In genomic region chr2:182481676-182482075, GRCh38 we compare ENCODE assay signal across 24 cellular contexts. TPM values are rescaled to one million over a fixed set of nuclear protein-coding genes. Genes with fewer than 3 reads are reported as not detected.
DNase-seq lines count a peak whose midpoint lies in the region; ATAC-seq, FAIRE-seq and TF ChIP-seq lines count a peak whose summit lies in the region.
"Had no signal": no experiment of that assay in that cellular context is flagged by ENCODE, and none has a peak within 500 bp of the region (broad histone marks: within the 10 kb centered on the region; RNA-seq: fewer than 3 reads in every experiment).

No MANE protein-coding gene starts in this region.

- TF ChIP-seq CTCF in D721Med (IDR thresholded peaks at IDR 0.05; ENCODE audit: insufficient read depth, missing control alignments) (no peak), WERI-Rb-1 (IDR thresholded peaks at IDR 0.05; ENCODE audit: low read depth, low read length) (no peak), osteocyte (IDR thresholded peaks at IDR 0.05) (no peak), lower leg skin (IDR thresholded peaks at IDR 0.05) (no peak)

- ATAC-seq in GM19467 (IDR thresholded peaks at IDR 0.05; ENCODE audit: unreplicated experiment) = no peak
- ATAC-seq: A549 had no signal

- peak overlapping the region; percentile 42 for H3K27ac Mint-ChIP-seq in osteocyte (ENCODE audit: unreplicated experiment)
- H3K27ac Mint-ChIP-seq: CD14-positive monocyte; CD4-positive, alpha-beta T cell; CD8-positive, alpha-beta memory T cell had no signal

- no peaks in the 10 kb centered on the region for H3K27me3 Mint-ChIP-seq in osteocyte (ENCODE audit: unreplicated experiment)
- H3K27me3 Mint-ChIP-seq: CD4-positive, alpha-beta T cell; CD8-positive, alpha-beta memory T cell had no signal

- no peaks in the 10 kb centered on the region for H3K9me3 Mint-ChIP-seq in osteocyte (ENCODE audit: unreplicated experiment)
- H3K9me3 Mint-ChIP-seq: CD14-positive monocyte; CD4-positive, alpha-beta T cell had no signal

- POLR2A ChIA-PET in HEK293T (lab: Yijun Ruan, JAX) = no interaction called here

- CTCF ChIA-PET in HEK293T (lab: Yijun Ruan, JAX) = no interaction called here

- H3K27ac ChIP-seq in WERI-Rb-1 = no peak overlapping the region
- H3K27ac ChIP-seq: A549; BLaER1 treated with 17β-estradiol and CSF1 and Interleukin-3, amounts not matched to agents 10 nM and 100 nM had no signal

- TF ChIP-seq POLR2A in lower leg skin (IDR thresholded peaks at IDR 0.05) = no peak

- H3K9me3 ChIP-seq in WERI-Rb-1 (ENCODE audit: severe bottlenecking) = no peaks in the 10 kb centered on the region
- H3K9me3 ChIP-seq: A549; BE2C; BLaER1 treated with 17β-estradiol and CSF1 and Interleukin-3, amounts not matched to agents 10 nM and 100 nM; HAP-1 had no signal

- H3K4me3 ChIP-seq in WERI-Rb-1 (ENCODE audit: low read depth, low read length) = no peak overlapping the region
- no peak overlapping the region for H3K4me3 ChIP-seq in lower leg skin (ENCODE audit: low read depth, poor library complexity, severe bottlenecking)
- H3K4me3 ChIP-seq: A549; BLaER1 treated with 17β-estradiol and CSF1 and Interleukin-3, amounts not matched to agents 10 nM and 100 nM; HAP-1 had no signal

- no peaks in the 10 kb centered on the region for H3K36me3 ChIP-seq in WERI-Rb-1
- H3K36me3 ChIP-seq: BE2C; BLaER1 treated with 17β-estradiol and CSF1 and Interleukin-3, amounts not matched to agents 10 nM and 100 nM; HAP-1 had no signal

- no peak overlapping the region for H3K4me3 Mint-ChIP-seq in osteocyte (ENCODE audit: unreplicated experiment)
- H3K4me3 Mint-ChIP-seq: CD14-positive monocyte; CD4-positive, alpha-beta T cell; CD8-positive, alpha-beta memory T cell had no signal

- DNase-seq in D721Med (ENCODE audit: insufficient read length, low spot score) (no peak), NCI-H82 (lab: John Stamatoyannopoulos, UW) (peak; percentile 93), WERI-Rb-1 (peak; percentile 50), osteocyte (ENCODE audit: extremely low spot score, unreplicated experiment) (no peak), HEK293T (ENCODE audit: extremely low spot score) (no peak), lower leg skin (ENCODE audit: low spot score in 2 of 2) (no peak)
- DNase-seq: 8988T; ACHN; AML-193; BE2C; CD4-positive, alpha-beta T cell; CD8-positive, alpha-beta memory T cell; DMS53; DMS79 treated with DMSO at 0.1 percent for 48 hours; GOT3 had no signal

- no peaks in the 10 kb centered on the region for H3K27me3 ChIP-seq in WERI-Rb-1 (ENCODE audit: insufficient read depth, low read depth, severe bottlenecking)
- H3K27me3 ChIP-seq: BE2C; BLaER1 treated with 17β-estradiol and CSF1 and Interleukin-3, amounts not matched to agents 10 nM and 100 nM had no signal

- FAIRE-seq in D721Med (lab: Jason Lieb, UNC) = peak; percentile 41
- FAIRE-seq: A549, G401.6, GM19239, H54 had no signal

- peaks cover 32% of the 10 kb centered on the region for H3K4me1 Mint-ChIP-seq in osteocyte (ENCODE audit: unreplicated experiment)
- H3K4me1 Mint-ChIP-seq: CD14-positive monocyte; CD8-positive, alpha-beta memory T cell had no signal

- WGBS in lower leg skin, 2 donors = 88 to 89% methylated on average over 2 of the region's 2 CpGs

- H3K36me3 Mint-ChIP-seq in osteocyte (ENCODE audit: unreplicated experiment) = peaks cover 1% of the 10 kb centered on the region
- H3K36me3 Mint-ChIP-seq: CD14-positive monocyte; CD8-positive, alpha-beta memory T cell had no signal

- intact Hi-C loops in lower leg skin (cut with DNase I; ENCODE audit: low total_unique reads) = no loop called here

TF ChIP-seq in HEK293T, 16 proteins besides CTCF, POLR2A, EP300 and RAD21:
- TF ChIP-seq HDGF (IDR thresholded peaks at IDR 0.05; ENCODE audit: borderline replicate concordance) (no peak), NFRKB (IDR thresholded peaks at IDR 0.05) (no peak), FOXA1 (IDR thresholded peaks at IDR 0.05) (no peak), L3MBTL2 (conservative IDR thresholded peaks at IDR 0.05) (no peak), BHLHE40 (IDR thresholded peaks at IDR 0.05; ENCODE audit: borderline replicate concordance) (no peak), SUZ12 (IDR thresholded peaks at IDR 0.05) (no peak), FOXM1 (IDR thresholded peaks at IDR 0.05; ENCODE audit: borderline replicate concordance) (no peak), ZNF384 (IDR thresholded peaks at IDR 0.05) (no peak), CTBP1 (IDR thresholded peaks at IDR 0.05; ENCODE audit: borderline replicate concordance) (no peak), ELF4 (IDR thresholded peaks at IDR 0.05) (no peak), ARNT (IDR thresholded peaks at IDR 0.05) (no peak), FOXK2 (IDR thresholded peaks at IDR 0.05) (no peak), LEF1 (IDR thresholded peaks at IDR 0.05; ENCODE audit: borderline replicate concordance) (no peak), PKNOX1 (IDR thresholded peaks at IDR 0.05) (no peak)

RNA-seq across cellular contexts. Expression of gene PDE1A, which starts 54.8 kb away (rescaled TPM):
- total RNA-seq in osteocyte (1.5 and 1.8 TPM in 2 replicates), lower leg skin (1 to 10 TPM in 3 of 4 donors, under 1 TPM in 1; 0.11 to 4.3 (median 2.2) TPM)
- total RNA-seq: CD4-positive, alpha-beta T cell; CD8-positive, alpha-beta memory T cell; Daoy had no signal

Comparison
In these comparisons a context has a peak if more than half of its experiments do, and no peak if none do; other contexts are left out.
1. DNase-seq: peak in NCI-H82 (single experiment) and WERI-Rb-1 (single experiment); none in D721Med (single experiment), osteocyte (single experiment), HEK293T (single experiment) and lower leg skin (0 of 2).